10 cellular contexts compared by ENCODE assay signal in the genomic region with DNA sequence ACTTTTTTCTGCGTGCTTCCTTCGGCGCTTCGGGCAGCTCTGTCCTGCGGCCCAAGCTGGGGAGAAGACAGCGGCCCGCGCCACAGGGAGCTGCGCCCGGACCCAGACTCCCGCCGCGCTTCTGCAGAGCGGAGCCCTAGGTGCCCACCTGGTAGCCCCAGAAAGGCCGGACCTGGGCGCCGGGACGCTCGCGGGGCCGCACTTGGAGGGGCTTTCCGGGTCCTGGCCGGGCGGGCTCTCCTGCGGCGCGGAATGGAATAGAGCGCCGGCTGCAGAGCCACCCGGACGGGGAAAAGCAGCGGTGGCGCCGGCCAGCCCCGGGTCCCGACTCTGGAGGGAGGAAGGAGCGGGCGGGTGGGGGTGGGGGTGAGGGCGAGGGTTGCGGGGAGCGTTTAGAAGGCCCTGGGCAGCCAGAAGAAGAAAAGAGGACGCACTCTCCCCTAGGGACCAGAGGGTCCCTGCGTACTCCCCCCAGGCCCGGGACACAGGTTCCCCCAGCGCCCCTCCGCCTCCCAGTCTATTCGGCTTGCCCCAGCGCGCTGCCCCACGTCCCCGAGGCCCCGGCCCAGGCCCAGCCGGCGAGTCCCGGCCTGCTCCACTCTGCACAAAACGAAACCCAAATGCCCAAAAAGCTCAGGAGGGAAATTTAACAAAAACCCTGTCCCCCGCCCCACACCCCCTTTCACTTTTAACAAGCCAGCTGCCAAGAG. TPM values are rescaled to one million over a fixed set of nuclear protein-coding genes. Genes with fewer than 3 reads are reported as not detected.
A peak's percentile ranks its signal among the peaks of the same experiment; 100 is the strongest.
DNase-seq lines count a peak whose midpoint lies in the region; ATAC-seq and TF ChIP-seq lines count a peak whose summit lies in the region.
"Had no signal": no experiment of that assay in that cellular context is flagged by ENCODE, and none has a peak within 500 bp of the region (broad histone marks: within the 10 kb centered on the region; RNA-seq: fewer than 3 reads in every experiment).

No MANE protein-coding gene starts in this region.

- no peaks in the 10 kb centered on the region; the same call in 1 of the 2 replicates for H3K4me1 ChIP-seq in HEK293 (ENCODE audit: control insufficient read depth, insufficient read depth, low read length)
- H3K4me1 ChIP-seq in stomach smooth muscle (ENCODE audit: control insufficient read depth, insufficient read depth, low read length): peaks cover 34% of the 10 kb centered on the region

- peak overlapping the region; percentile 68; the same call in 1 of the 2 replicates for H3K27ac ChIP-seq in HEK293 (ENCODE audit: extremely low read depth, low read depth, low read length)
- H3K27ac ChIP-seq in stomach smooth muscle (ENCODE audit: low read length): peak overlapping the region; percentile 46

- peak overlapping the region; percentile 21 to 22 for H3K9ac ChIP-seq in stomach smooth muscle (ENCODE audit: low read length in 2 of 2)

- H3K36me3 ChIP-seq in HEK293 (ENCODE audit: control insufficient read depth in 2 of 2, insufficient read depth in 1 of 2, low read length in 2 of 2) (peaks cover 0 to 46% of the 10 kb centered on the region in 2 experiments; a peak in 2 of 3 replicates), stomach smooth muscle (ENCODE audit: control insufficient read depth in 2 of 2, insufficient read depth in 2 of 2, low read length in 2 of 2) (no peaks in the 10 kb centered on the region)

- H3K27ac Mint-ChIP-seq in dendritic cell treated with granulocyte-macrophage colony-stimulating factor and Interleukin-4, amounts not matched to agents 40 ng/mL and 50 ng/mL, for 4 days: peak overlapping the region; percentile 28
- H3K27ac Mint-ChIP-seq: T-helper 1 cell treated with Interleukin-12 subunit alpha and Interleukin-12 subunit beta and Interleukin-4 antibody, amounts not matched to agents 30 μg/mL and 1 μg/mL, for 36 hours had no signal

- peaks cover 60% of the 10 kb centered on the region for H3K27me3 Mint-ChIP-seq in dendritic cell treated with granulocyte-macrophage colony-stimulating factor and Interleukin-4, amounts not matched to agents 40 ng/mL and 50 ng/mL, for 4 days

- peaks cover 38% of the 10 kb centered on the region for H3K36me3 Mint-ChIP-seq in dendritic cell treated with granulocyte-macrophage colony-stimulating factor and Interleukin-4, amounts not matched to agents 40 ng/mL and 50 ng/mL, for 4 days (ENCODE audit: low read depth)

- H3K9me3 Mint-ChIP-seq in dendritic cell treated with granulocyte-macrophage colony-stimulating factor and Interleukin-4, amounts not matched to agents 40 ng/mL and 50 ng/mL, for 4 days: no peaks in the 10 kb centered on the region
- H3K9me3 Mint-ChIP-seq: T-helper 1 cell treated with Interleukin-12 subunit alpha and Interleukin-12 subunit beta and Interleukin-4 antibody, amounts not matched to agents 30 μg/mL and 1 μg/mL, for 36 hours had no signal

- POLR2A ChIA-PET in HEK293 (lab: Yijun Ruan, JAX): no interaction called here

- no peak overlapping the region for H3K4me3 ChIP-seq in HEK293 (ENCODE audit: low read depth, low read length)
- H3K4me3 ChIP-seq in stomach smooth muscle (ENCODE audit: low read length in 2 of 2): peak overlapping the region; percentile 46 to 66

- H3K4me3 Mint-ChIP-seq in dendritic cell treated with granulocyte-macrophage colony-stimulating factor and Interleukin-4, amounts not matched to agents 40 ng/mL and 50 ng/mL, for 4 days: peak overlapping the region; percentile 83
- H3K4me3 Mint-ChIP-seq: T-helper 1 cell treated with Interleukin-12 subunit alpha and Interleukin-12 subunit beta and Interleukin-4 antibody, amounts not matched to agents 30 μg/mL and 1 μg/mL, for 36 hours had no signal

- intact Hi-C loops in dendritic cell treated with granulocyte-macrophage colony-stimulating factor and Interleukin-4, amounts not matched to agents 40 ng/mL and 50 ng/mL, for 4 days (cut with micrococcal nuclease): loop anchor here (5.0 to 10.0 kb wide), 2 partner anchors 102 to 1150 kb away; no protein-coding TSS in a partner anchor
- intact Hi-C loops in left colon (cut with DNase I, micrococcal nuclease): no loop called here

- no peak for TF ChIP-seq CTCF in HEK293 (tag by site-specific recombination; IDR thresholded peaks at IDR 0.05)

- ATAC-seq in left colon: peak; percentile 18
- ATAC-seq in HG02938 (IDR thresholded peaks at IDR 0.05; ENCODE audit: unreplicated experiment): no peak

- no peaks in the 10 kb centered on the region for H3K9me3 ChIP-seq in HEK293 (ENCODE audit: control insufficient read depth, insufficient read depth, low read depth, low read length)
- H3K9me3 ChIP-seq in stomach smooth muscle (ENCODE audit: control insufficient read depth in 2 of 2, low read length in 2 of 2): no peaks in the 10 kb centered on the region

- CTCF ChIA-PET in HEK293 (lab: Yijun Ruan, JAX): interaction anchor here (0.7 to 1.1 kb wide), 3 partner anchors 45 to 212 kb away, joined by 3 read pairs; no protein-coding TSS in a partner anchor

- no peaks in the 10 kb centered on the region for H3K27me3 ChIP-seq in stomach smooth muscle (ENCODE audit: control insufficient read depth in 1 of 2, insufficient read depth in 2 of 2, low read length in 2 of 2)

- H3K4me1 Mint-ChIP-seq in dendritic cell treated with granulocyte-macrophage colony-stimulating factor and Interleukin-4, amounts not matched to agents 40 ng/mL and 50 ng/mL, for 4 days (ENCODE audit: low read depth): peaks cover 40% of the 10 kb centered on the region

- DNase-seq in left colon (peak; percentile 31 to 46), SHP77 (lab: John Stamatoyannopoulos, UW) (no peak), hippocampal formation (lab: John Stamatoyannopoulos, UW) (no peak)
- DNase-seq in stimulated activated CD4-positive, alpha-beta T cell treated with anti-CD3 and anti-CD28 coated beads, Interleukin-4, amount 100 ng/mL, for 1 hour: no peak
- DNase-seq: amniotic stem cell had no signal

TF ChIP-seq in HEK293, 187 proteins besides CTCF, POLR2A, EP300 and RAD21:
- TF ChIP-seq IKZF3 (tag by site-specific recombination; IDR thresholded peaks at IDR 0.05) (no peak), ZNF391 (tag by site-specific recombination; IDR thresholded peaks at IDR 0.05; ENCODE audit: borderline replicate concordance, low read depth) (no peak), ZNF132 (tag by site-specific recombination; IDR thresholded peaks at IDR 0.05; ENCODE audit: borderline replicate concordance) (no peak), ZNF701 (tag by site-specific recombination; IDR thresholded peaks at IDR 0.05) (no peak), ZNF791 (tag by site-specific recombination; IDR thresholded peaks at IDR 0.05) (no peak), ZNF311 (tag by site-specific recombination; IDR thresholded peaks at IDR 0.05; ENCODE audit: borderline replicate concordance) (no peak), ZNF433 (tag by site-specific recombination; IDR thresholded peaks at IDR 0.05; ENCODE audit: low read depth) (no peak), OVOL3 (tag by site-specific recombination; IDR thresholded peaks at IDR 0.05) (no peak), ZNF658 (tag by site-specific recombination; IDR thresholded peaks at IDR 0.05) (no peak), ZNF707 (tag by site-specific recombination; IDR thresholded peaks at IDR 0.05) (no peak), WT1 (tag by site-specific recombination; IDR thresholded peaks at IDR 0.05) (no peak), ZNF555 (tag by site-specific recombination; conservative IDR thresholded peaks at IDR 0.05) (no peak), GFI1B (tag by site-specific recombination; IDR thresholded peaks at IDR 0.05) (no peak), SCRT2 (tag by site-specific recombination; IDR thresholded peaks at IDR 0.05) (no peak)

RNA-seq across cellular contexts. Expression of a gene that starts 4.5 kb away (rescaled TPM):
- 1 to 10 TPM; 3.8 to 9.9 TPM for total RNA-seq in left colon

RNA-seq across cellular contexts. Expression of a gene that starts 34.4 kb away (rescaled TPM):
- total RNA-seq in left colon: 10 to 100 TPM in 1 of 2 donors, 1 to 10 TPM in 1; 8.1 to 10.6 TPM

Comparison
In these comparisons a context has a peak if more than half of its experiments do, and no peak if none do; other contexts are left out.
1. DNase-seq: peak in left colon (2 of 2); none in SHP77 (0 of 2), stimulated activated CD4-positive, alpha-beta T cell treated with anti-CD3 and anti-CD28 coated beads, Interleukin-4, amount 100 ng/mL, for 1 hour (single experiment) and hippocampal formation (0 of 2).